In the genomic region with DNA sequence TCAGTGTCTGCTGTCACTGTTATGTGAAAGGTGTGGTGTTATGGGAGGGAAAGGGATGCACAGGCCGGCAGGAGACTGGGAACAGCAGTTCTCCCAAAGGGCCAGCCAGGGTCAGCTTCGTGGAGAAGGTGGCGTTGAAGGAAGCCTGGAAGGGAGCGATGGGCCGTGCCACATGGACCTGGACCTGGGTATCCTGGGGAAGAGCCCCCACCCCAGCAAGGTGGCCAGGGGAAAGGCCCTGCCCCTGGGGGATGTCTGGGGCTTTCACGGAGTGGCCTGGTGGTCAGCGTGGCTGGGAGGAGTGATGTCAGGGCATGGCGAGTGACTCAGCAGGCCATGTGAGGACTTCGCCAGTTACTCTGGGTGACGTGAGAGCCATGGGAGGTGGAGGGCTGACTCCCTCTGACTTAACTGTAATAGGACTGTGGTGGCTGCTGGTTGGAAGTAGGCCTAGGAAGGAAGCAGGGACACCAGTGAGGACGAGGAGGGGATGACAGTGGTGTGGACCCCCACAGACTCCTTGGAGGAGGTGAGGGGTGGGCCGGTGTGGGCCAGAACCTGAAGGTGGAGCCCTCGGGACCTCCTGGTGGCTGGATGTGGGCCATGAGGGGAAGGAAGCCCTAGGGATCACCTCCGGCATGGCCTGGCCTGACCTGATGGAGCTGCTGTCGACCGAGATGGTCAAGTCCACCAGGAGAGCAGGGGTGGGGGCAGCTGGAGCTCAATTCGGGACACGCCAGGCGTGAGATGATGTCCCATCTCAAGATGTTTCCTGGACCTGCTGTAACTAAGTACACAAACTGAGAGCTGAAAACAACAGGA, we compare ENCODE assay signal across 30 cellular contexts. TPM values are rescaled to one million over a fixed set of nuclear protein-coding genes. Genes with fewer than 3 reads are reported as not detected.
DNase-seq lines count a peak whose midpoint lies in the region; ATAC-seq, FAIRE-seq and TF ChIP-seq lines count a peak whose summit lies in the region.
"Had no signal": no experiment of that assay in that cellular context is flagged by ENCODE, and none has a peak within 500 bp of the region (broad histone marks: within the 10 kb centered on the region; RNA-seq: fewer than 3 reads in every experiment).

No MANE protein-coding gene starts in this region.

- no peaks in the 10 kb centered on the region for H3K9me3 Mint-ChIP-seq in endodermal cell
- H3K9me3 Mint-ChIP-seq: activated T-helper 2 cell treated with anti-CD3 and anti-CD28 coated beads, Interferon-gamma antibody, Interleukin-2, Interleukin-4, amounts not matched to agents 10 μg/mL and 5 μg/mL and 100 μg/mL, durations not matched to agents 14 hours and 24 hours and 36 hours; CD8-positive, alpha-beta T cell; mesothelial cell of epicardium; stimulated activated naive B cell treated with anti-CD40 and anti-IgM and Interleukin-4, amounts not matched to agents 10 μg/mL and 1 μg/mL and 100 μg/mL, for 72 hours; T-helper 2 cell treated with Interferon-gamma antibody and Interleukin-4, amounts not matched to agents 5 μg/mL and 100 μg/mL, for 36 hours had no signal

- no peak overlapping the region for H4K91ac ChIP-seq in neuronal stem cell (ENCODE audit: low read depth, low read length, poor library complexity)

- CTCF ChIA-PET in Panc1 (lab: Charles Lee) = no interaction called here

- POLR2A ChIA-PET in Panc1 (lab: Charles Lee) = no interaction called here

- H2BK15ac ChIP-seq in neuronal stem cell (ENCODE audit: low read length) = peak overlapping the region; percentile 65

- 91 to 96% methylated on average over 10 to 19 of the region's 19 CpGs for WGBS in endodermal cell (ENCODE audit: insufficient coverage in 1 of 2, insufficient read length in 1 of 2), 2 experiments
- no CpG with 5 or more reads among the region's 19 CpGs for WGBS in neuronal stem cell (ENCODE audit: extremely low coverage in 2 of 2, insufficient read length in 2 of 2, insufficient replicate concordance in 1 of 2), 2 donors

- H2BK5ac ChIP-seq in neuronal stem cell (ENCODE audit: low read length) = no peak overlapping the region

- H3K36me3 ChIP-seq in Panc1 (ENCODE audit: control insufficient read depth, insufficient read depth, low read length) (no peaks in the 10 kb centered on the region), endodermal cell (ENCODE audit: control insufficient read depth, insufficient read depth, low read length) (no peaks in the 10 kb centered on the region), neuronal stem cell (replicated peaks in 1 of 2; ENCODE audit: control insufficient read depth in 2 of 2, insufficient read depth in 2 of 2, low read length in 2 of 2) (no peaks in the 10 kb centered on the region), breast epithelium (no peaks in the 10 kb centered on the region), kidney (ENCODE audit: control insufficient read depth in 1 of 2, insufficient read depth in 2 of 2, low read length in 2 of 2) (peaks cover 0 to 9% of the 10 kb centered on the region in 2 donors)
- H3K36me3 ChIP-seq: left ventricle myocardium inferior had no signal

- H2AK5ac ChIP-seq in neuronal stem cell (ENCODE audit: low read depth, low read length) = peak overlapping the region; percentile 92

- H3K4me1 ChIP-seq in Panc1 (ENCODE audit: control insufficient read depth, insufficient read depth, low read length) (no peaks in the 10 kb centered on the region), endodermal cell (ENCODE audit: control insufficient read depth, insufficient read depth, low read length) (no peaks in the 10 kb centered on the region), neuronal stem cell (ENCODE audit: control insufficient read depth in 2 of 2, insufficient read depth in 1 of 2, low read depth in 1 of 2, low read length in 2 of 2) (peaks cover 0 to under 1% of the 10 kb centered on the region in 2 donors), breast epithelium (no peaks in the 10 kb centered on the region), kidney (ENCODE audit: control insufficient read depth in 1 of 2, insufficient read depth in 1 of 2, low read depth in 1 of 2, low read length in 2 of 2) (peaks cover 0 to 2% of the 10 kb centered on the region in 2 donors)

- TF ChIP-seq CTCF in Panc1 (IDR thresholded peaks at IDR 0.05) = no peak
- no peak for TF ChIP-seq CTCF in endodermal cell (conservative IDR thresholded peaks at IDR 0.05)
- TF ChIP-seq CTCF in breast epithelium (IDR thresholded peaks at IDR 0.05) = no peak
- no peak for TF ChIP-seq CTCF in kidney (IDR thresholded peaks at IDR 0.05; ENCODE audit: borderline replicate concordance, extremely low read depth, insufficient read depth)

- peak overlapping the region; percentile 68 for H3K18ac ChIP-seq in neuronal stem cell (ENCODE audit: low read length)

- H3K9me3 ChIP-seq in Panc1 (ENCODE audit: control insufficient read depth, insufficient read depth, low read depth, low read length) (no peaks in the 10 kb centered on the region), endodermal cell (ENCODE audit: control insufficient read depth, low read length) (no peaks in the 10 kb centered on the region), neuronal stem cell (replicated peaks in 1 of 2; ENCODE audit: control insufficient read depth in 2 of 2, insufficient read depth in 1 of 2, low read depth in 1 of 2, low read length in 2 of 2) (no peaks in the 10 kb centered on the region), breast epithelium (no peaks in the 10 kb centered on the region), kidney (ENCODE audit: control insufficient read depth in 1 of 2, low read length in 2 of 2) (no peaks in the 10 kb centered on the region)
- H3K9me3 ChIP-seq: left ventricle myocardium inferior had no signal

- H3K4me3 Mint-ChIP-seq in endodermal cell = no peak overlapping the region
- H3K4me3 Mint-ChIP-seq: CD8-positive, alpha-beta T cell; mesothelial cell of epicardium; stimulated activated naive B cell treated with anti-CD40 and anti-IgM and Interleukin-4, amounts not matched to agents 10 μg/mL and 1 μg/mL and 100 μg/mL, for 72 hours; T-helper 2 cell treated with Interferon-gamma antibody and Interleukin-4, amounts not matched to agents 5 μg/mL and 100 μg/mL, for 36 hours had no signal

- peak overlapping the region; percentile 14 for H2BK12ac ChIP-seq in neuronal stem cell (ENCODE audit: low read length)

- TF ChIP-seq POLR2A in breast epithelium (IDR thresholded peaks at IDR 0.05) = no peak

- H3K79me1 ChIP-seq in neuronal stem cell (ENCODE audit: low read depth, low read length) = no peaks in the 10 kb centered on the region

- no peak overlapping the region for H4K8ac ChIP-seq in neuronal stem cell (ENCODE audit: low read depth, low read length)

- peak overlapping the region; percentile 44 for H3K4ac ChIP-seq in neuronal stem cell (ENCODE audit: low read length)

- H3K36me3 Mint-ChIP-seq in endodermal cell (ENCODE audit: low read depth) = peaks cover 4% of the 10 kb centered on the region
- H3K36me3 Mint-ChIP-seq: CD8-positive, alpha-beta T cell; stimulated activated naive B cell treated with anti-CD40 and anti-IgM and Interleukin-4, amounts not matched to agents 10 μg/mL and 1 μg/mL and 100 μg/mL, for 72 hours had no signal

- peak overlapping the region; percentile 61 for H3K23ac ChIP-seq in neuronal stem cell (ENCODE audit: low read depth, low read length, poor library complexity)

- in situ Hi-C loops in Panc1 (cut with HindIII; ENCODE audit: low pct_unique_long_range_greater_than_20kb, low sequenced_read_pairs) = no loop called here

- no peak overlapping the region for H2AFZ ChIP-seq in neuronal stem cell (ENCODE audit: low read length)

- no peaks in the 10 kb centered on the region for H3K27me3 Mint-ChIP-seq in endodermal cell (ENCODE audit: insufficient read depth)

- peak; percentile 45; the same call in 1 of the 2 replicates for ATAC-seq in Panc1
- ATAC-seq: CD8-positive, alpha-beta T cell; stimulated activated naive B cell treated with anti-CD40 and anti-IgM and Interleukin-4, amounts not matched to agents 10 μg/mL and 1 μg/mL and 100 μg/mL, for 72 hours had no signal

- no peak for FAIRE-seq in kidney (lab: Jason Lieb, UNC)
- FAIRE-seq: colon, HTR-8/SVneo, islet of Langerhans had no signal

- H3K4me3 ChIP-seq in Panc1 (ENCODE audit: low read depth in 2 of 2, low read length in 2 of 2) = no peak overlapping the region
- H3K4me3 ChIP-seq in endodermal cell (ENCODE audit: low read length) = no peak overlapping the region
- H3K4me3 ChIP-seq in neuronal stem cell (ENCODE audit: low read length in 2 of 2) = no peak overlapping the region
- H3K4me3 ChIP-seq in breast epithelium = no peak overlapping the region
- no peak overlapping the region for H3K4me3 ChIP-seq in kidney (ENCODE audit: low read length in 2 of 2)
- H3K4me3 ChIP-seq: left ventricle myocardium inferior had no signal

- BruUV-seq in Panc1 (replicated peaks; lab: Mats Ljungman, UMichigan) = no TSS peak

- no peak overlapping the region for H3K4me2 ChIP-seq in neuronal stem cell (ENCODE audit: insufficient read depth, low read length, poor library complexity, severe bottlenecking)
- H3K4me2 ChIP-seq: KMS-11 had no signal

- H3K27ac ChIP-seq in Panc1 (ENCODE audit: low read length) (no peak overlapping the region), endodermal cell (ENCODE audit: low read depth, low read length) (no peak overlapping the region), neuronal stem cell (replicated peaks; ENCODE audit: low read length) (no peak overlapping the region), breast epithelium (no peak overlapping the region), kidney (ENCODE audit: low read depth in 2 of 2, low read length in 2 of 2) (no peak overlapping the region)
- H3K27ac ChIP-seq: KMS-11, left ventricle myocardium inferior, VCaP had no signal

- H2BK120ac ChIP-seq in neuronal stem cell (ENCODE audit: low read depth, low read length) = peak overlapping the region; percentile 51

- intact Hi-C loops in Panc1 (cut with micrococcal nuclease; ENCODE audit: unreplicated experiment) = no loop called here
- intact Hi-C loops in breast epithelium (cut with DNase I; ENCODE audit: low total_unique reads) = no loop called here
- intact Hi-C loops in kidney (cut with DNase I) = no loop called here

- DNase-seq in A172 (ENCODE audit: low spot score) (peak; percentile 22), Panc1 (ENCODE audit: low read depth, low spot score) (no peak), endodermal cell (no peak), neuronal stem cell (ENCODE audit: low spot score) (no peak), breast epithelium (ENCODE audit: low spot score in 2 of 2) (no peak), kidney (no peak), NOMO-1 (lab: John Stamatoyannopoulos, UW; ENCODE audit: unreplicated experiment in 2 of 2) (no peak), nucleus accumbens (lab: John Stamatoyannopoulos, UW) (no peak)
- DNase-seq: activated CD4-positive, alpha-beta T cell treated with anti-CD3 and anti-CD28 coated beads for 48 hours; activated CD8-positive, alpha-beta memory T cell treated with anti-CD3 and anti-CD28 coated beads for 24 hours; activated naive CD4-positive, alpha-beta T cell treated with anti-CD3 and anti-CD28 coated beads, Interleukin-2, amount 50 U/mL, for 16 hours; activated T-cell treated with anti-CD3 and anti-CD28 coated beads for 4 hours; amygdala; CD8-positive, alpha-beta T cell; effector CD4-positive, alpha-beta T cell; left ventricle myocardium inferior; NCI-H2029; NCI-H524 treated with DMSO at 0.1 percent for 48 hours; SHP77; stimulated activated CD4-positive, alpha-beta T cell treated with anti-CD3 and anti-CD28 coated beads, Interleukin-15, amount 100 ng/mL, for 24 hours; stimulated activated naive B cell treated with anti-CD40 and anti-IgM and Interleukin-4, amounts not matched to agents 10 μg/mL and 1 μg/mL and 100 μg/mL, for 72 hours; substantia nigra had no signal

- no peaks in the 10 kb centered on the region for H3K27me3 ChIP-seq in Panc1 (ENCODE audit: control insufficient read depth, insufficient read depth, low read length)
- no peaks in the 10 kb centered on the region for H3K27me3 ChIP-seq in endodermal cell (ENCODE audit: control insufficient read depth, insufficient read depth, low read length, poor library complexity, severe bottlenecking)
- no peaks in the 10 kb centered on the region for H3K27me3 ChIP-seq in neuronal stem cell (ENCODE audit: control insufficient read depth in 3 of 3, insufficient read depth in 3 of 3, low read depth in 1 of 3, low read length in 3 of 3)
- H3K27me3 ChIP-seq in breast epithelium = no peaks in the 10 kb centered on the region

- H3K27ac Mint-ChIP-seq in endodermal cell = peak overlapping the region; percentile 2
- H3K27ac Mint-ChIP-seq: activated T-helper 2 cell treated with anti-CD3 and anti-CD28 coated beads, Interferon-gamma antibody, Interleukin-2, Interleukin-4, amounts not matched to agents 10 μg/mL and 5 μg/mL and 100 μg/mL, durations not matched to agents 14 hours and 24 hours and 36 hours; CD8-positive, alpha-beta T cell; mesothelial cell of epicardium; stimulated activated naive B cell treated with anti-CD40 and anti-IgM and Interleukin-4, amounts not matched to agents 10 μg/mL and 1 μg/mL and 100 μg/mL, for 72 hours; T-helper 2 cell treated with Interferon-gamma antibody and Interleukin-4, amounts not matched to agents 5 μg/mL and 100 μg/mL, for 36 hours had no signal

- peak overlapping the region; percentile 65 for H3K14ac ChIP-seq in neuronal stem cell (ENCODE audit: low read length)

- peaks cover 3% of the 10 kb centered on the region for H3K4me1 Mint-ChIP-seq in endodermal cell

- H3K9ac ChIP-seq in endodermal cell (ENCODE audit: extremely low read depth, low read length, poor library complexity, severe bottlenecking) (no peak overlapping the region), neuronal stem cell (ENCODE audit: low read depth, low read length, poor library complexity) (no peak overlapping the region), kidney (ENCODE audit: low read length in 2 of 2) (no peak overlapping the region)
- H3K9ac ChIP-seq: KMS-11 had no signal

RNA-seq across cellular contexts. Expression of gene BACE2, which starts 54.5 kb away (rescaled TPM):
- 46.6 and 51.7 TPM in 2 replicates for total RNA-seq in A172 (2014; rRNA removed; shearing (Covaris generic))
- 16.3 TPM for total RNA-seq in Panc1 (2021; ENCODE audit: unreplicated experiment)
- polyA plus RNA-seq in Panc1 (2012; ENCODE audit: insufficient read length) = 17.8 TPM
- total RNA-seq in endodermal cell = 10 to 100 TPM in 1 of 2 donors, 1 to 10 TPM in 1; 9.1 to 16.7 TPM
- polyA plus RNA-seq in endodermal cell (2013, experiment 1 of 2) = 11.3 TPM
- polyA plus RNA-seq in endodermal cell (2013, experiment 2 of 2) = 8.9 TPM
- polyA plus RNA-seq in neuronal stem cell (2013, experiment 1 of 2) = 1.4 TPM
- polyA plus RNA-seq in neuronal stem cell (2013, experiment 2 of 2) = 1.5 TPM
- 10 to 100 TPM; 26.9 to 94.4 (median 67.5) TPM for total RNA-seq in breast epithelium
- total RNA-seq in kidney = 65.7 TPM
- 55.5 TPM for polyA plus RNA-seq in kidney (ENCODE audit: insufficient read depth, low read depth, low replicate concordance)
